14 cellular contexts compared by ENCODE assay signal in genomic region chr22:20032407-20032991, GRCh38. TPM values are rescaled to one million over a fixed set of nuclear protein-coding genes. Genes with fewer than 3 reads are reported as not detected.
A peak's percentile ranks its signal among the peaks of the same experiment; 100 is the strongest.
DNase-seq lines count a peak whose midpoint lies in the region; ATAC-seq and TF ChIP-seq lines count a peak whose summit lies in the region.
"Had no signal": no experiment of that assay in that cellular context is flagged by ENCODE, and none has a peak within 500 bp of the region (broad histone marks: within the 10 kb centered on the region; RNA-seq: fewer than 3 reads in every experiment).

No MANE protein-coding gene starts in this region.

- no peak for DNase-seq in CD4-positive, alpha-beta memory T cell
- peak; percentile 57 for DNase-seq in RWPE2 (ENCODE audit: low spot score)
- no peak for DNase-seq in right cardiac atrium
- no peak for DNase-seq in spleen
- no peak for DNase-seq in cerebellum (ENCODE audit: low spot score)
- DNase-seq in NCI-H2196 (lab: John Stamatoyannopoulos, UW; ENCODE audit: unreplicated experiment): no peak
- DNase-seq: GF-D8, IMR-90 had no signal

- H3K9me3 Mint-ChIP-seq in CD4-positive, alpha-beta memory T cell: no peaks in the 10 kb centered on the region
- H3K9me3 Mint-ChIP-seq: nephron had no signal

- no peak for ATAC-seq in RWPE2 (ENCODE audit: low read depth)
- ATAC-seq in right cardiac atrium: peak; percentile 6 to 8
- ATAC-seq in HG02981 (IDR thresholded peaks at IDR 0.05; ENCODE audit: unreplicated experiment): no peak
- no peak for ATAC-seq in HG02571 (IDR thresholded peaks at IDR 0.05; ENCODE audit: unreplicated experiment)
- ATAC-seq: Panc1 had no signal

- peaks cover 36% of the 10 kb centered on the region for H3K4me1 ChIP-seq in CD4-positive, alpha-beta memory T cell (ENCODE audit: insufficient read depth, low read length)
- H3K4me1 ChIP-seq in RWPE2 (ENCODE audit: insufficient read depth, poor library complexity, severe bottlenecking) (peaks cover 7% of the 10 kb centered on the region), right cardiac atrium (ENCODE audit: control insufficient read depth, insufficient read depth, low read length) (peaks cover 28% of the 10 kb centered on the region), spleen (peaks cover 15 to 92% (median 78%) of the 10 kb centered on the region in 6 donors)

- POLR2A ChIA-PET in CD4-positive, alpha-beta memory T cell (lab: Charles Lee; ENCODE audit: partially characterized antibody): interaction anchor here (1.3 kb wide), 2 partner anchors 10 to 17 kb away, joined by 3 read pairs; no protein-coding TSS in a partner anchor

- intact Hi-C loops in CD4-positive, alpha-beta memory T cell (cut with micrococcal nuclease): no loop called here
- intact Hi-C loops in right cardiac atrium (cut with DNase I): no loop called here
- intact Hi-C loops in spleen (cut with DNase I; ENCODE audit: low total_unique reads): no loop called here

- no peaks in the 10 kb centered on the region for H3K9me3 ChIP-seq in CD4-positive, alpha-beta memory T cell (ENCODE audit: control insufficient read depth in 1 of 2, low read length in 2 of 2)
- no peaks in the 10 kb centered on the region for H3K9me3 ChIP-seq in RWPE2 (ENCODE audit: severe bottlenecking)
- no peaks in the 10 kb centered on the region for H3K9me3 ChIP-seq in right cardiac atrium (ENCODE audit: control insufficient read depth, low read length)
- peaks cover 0 to 8% (median 0%) of the 10 kb centered on the region in 8 donors for H3K9me3 ChIP-seq in spleen
- H3K9me3 ChIP-seq: colonic mucosa had no signal

- no peaks in the 10 kb centered on the region for H3K27me3 Mint-ChIP-seq in CD4-positive, alpha-beta memory T cell

- peaks cover 13% of the 10 kb centered on the region for H3K36me3 ChIP-seq in CD4-positive, alpha-beta memory T cell (ENCODE audit: insufficient read depth, low read length)
- H3K36me3 ChIP-seq in RWPE2 (ENCODE audit: low read depth) (0 out of 2 replicates have a peak, but pooled peaks cover 3% of the 10 kb centered on the region), spleen (peaks cover 0 to 64% (median 7%) of the 10 kb centered on the region in 6 donors)
- H3K36me3 ChIP-seq: colonic mucosa had no signal

- H3K4me1 Mint-ChIP-seq in CD4-positive, alpha-beta memory T cell: peaks cover 21 to 43% (median 29%) of the 10 kb centered on the region in 4 donors
- H3K4me1 Mint-ChIP-seq: nephron had no signal

- no peak for TF ChIP-seq POLR2A in spleen (IDR thresholded peaks at IDR 0.05)

- H3K27ac ChIP-seq in CD4-positive, alpha-beta memory T cell (ENCODE audit: low read depth, low read length): peak overlapping the region; percentile 24
- H3K27ac ChIP-seq in RWPE2 (ENCODE audit: poor library complexity, severe bottlenecking) (no peak overlapping the region), right cardiac atrium (ENCODE audit: low read length) (no peak overlapping the region), spleen (peak overlapping the region in 7 of 8 donors; percentile 29 to 82 (median 76))
- H3K27ac ChIP-seq: colonic mucosa had no signal

- TF ChIP-seq CTCF in RWPE2 (IDR thresholded peaks at IDR 0.05; ENCODE audit: poor library complexity, severe bottlenecking) (no peak), spleen (IDR thresholded peaks at IDR 0.05 in 8 of 11, conservative IDR thresholded peaks at IDR 0.05 in 3 of 11) (no peak)

- H3K4me3 ChIP-seq in CD4-positive, alpha-beta memory T cell (ENCODE audit: low read length in 2 of 2): no peak overlapping the region
- H3K4me3 ChIP-seq in RWPE2 (ENCODE audit: severe bottlenecking) (no peak overlapping the region), right cardiac atrium (ENCODE audit: low read length) (no peak overlapping the region), spleen (no peak overlapping the region)
- H3K4me3 ChIP-seq: colonic mucosa, lung had no signal

- 90% methylated on average over 7 of the region's 7 CpGs for WGBS in right cardiac atrium
- 69 to 91% (median 78%) methylated on average over 5 to 7 of the region's 7 CpGs for WGBS in spleen, 5 donors

- peak overlapping the region in 4 of 8 donors; percentile 29 to 46 (median 36) for H3K4me3 Mint-ChIP-seq in CD4-positive, alpha-beta memory T cell
- H3K4me3 Mint-ChIP-seq: nephron had no signal

- CTCF ChIA-PET in CD4-positive, alpha-beta memory T cell (lab: Charles Lee; ENCODE audit: partially characterized antibody): no interaction called here

- peak overlapping the region in 6 of 7 donors; percentile 49 to 88 (median 79) for H3K27ac Mint-ChIP-seq in CD4-positive, alpha-beta memory T cell
- H3K27ac Mint-ChIP-seq: nephron had no signal

- H3K36me3 Mint-ChIP-seq in CD4-positive, alpha-beta memory T cell: peaks cover 9 to 18% of the 10 kb centered on the region in 2 donors

- H3K27me3 ChIP-seq in CD4-positive, alpha-beta memory T cell (ENCODE audit: insufficient read depth, low read length): no peaks in the 10 kb centered on the region
- no peaks in the 10 kb centered on the region for H3K27me3 ChIP-seq in RWPE2 (ENCODE audit: insufficient read depth, poor library complexity, severe bottlenecking)
- no peaks in the 10 kb centered on the region for H3K27me3 ChIP-seq in right cardiac atrium (ENCODE audit: control insufficient read depth, insufficient read depth)
- H3K27me3 ChIP-seq in spleen (replicated peaks in 1 of 7): no peaks in the 10 kb centered on the region
- H3K27me3 ChIP-seq: colonic mucosa had no signal

RNA-seq across cellular contexts. Expression of gene TANGO2, which starts 11.6 kb away (rescaled TPM):
- 10 to 100 TPM; 50.6 to 51.5 TPM for total RNA-seq in CD4-positive, alpha-beta memory T cell
- 10 to 100 TPM; 40.9 to 43.9 TPM for polyA plus RNA-seq in CD4-positive, alpha-beta memory T cell
- total RNA-seq in right cardiac atrium (10 to 100 TPM; 61.1 to 70.4 (median 67.3) TPM), spleen (10 to 100 TPM; 35.9 to 72.2 (median 57.2) TPM), cerebellum (12.4 TPM)
- polyA plus RNA-seq in right cardiac atrium (64.9 TPM), spleen (10 to 100 TPM; 18.7 to 30.9 (median 21.6) TPM)

RNA-seq across cellular contexts. Expression of gene ARVCF, which starts 15.9 kb away (rescaled TPM):
- 1 to 10 TPM; 3.5 to 4.2 TPM for total RNA-seq in CD4-positive, alpha-beta memory T cell
- polyA plus RNA-seq in CD4-positive, alpha-beta memory T cell: under 1 TPM in 1 of 2 donors, not detected in 1; 0.28 TPM
- total RNA-seq in right cardiac atrium (10 to 100 TPM; 11.1 to 27.4 (median 18.4) TPM), spleen (10 to 100 TPM; 18.1 to 96.7 (median 29.5) TPM), cerebellum (64.5 TPM)
- polyA plus RNA-seq in right cardiac atrium (21.7 TPM), spleen (10 to 100 TPM in 2 of 3 donors, 1 to 10 TPM in 1; 9.4 to 42.5 (median 10.4) TPM)

RNA-seq across cellular contexts. Expression of gene DGCR8, which starts 47.5 kb away (rescaled TPM):
- 10 to 100 TPM; 47.6 to 48.2 TPM for total RNA-seq in CD4-positive, alpha-beta memory T cell
- 1 to 10 TPM; 2.2 to 5.1 TPM for polyA plus RNA-seq in CD4-positive, alpha-beta memory T cell
- 10 to 100 TPM; 15.5 to 18.6 (median 17.0) TPM for total RNA-seq in right cardiac atrium
- polyA plus RNA-seq in right cardiac atrium: 11.2 TPM
- total RNA-seq in spleen: 10 to 100 TPM; 25.1 to 62.7 (median 36.1) TPM
- 10 to 100 TPM in 2 of 3 donors, 1 to 10 TPM in 1; 7.8 to 17.1 (median 14.3) TPM for polyA plus RNA-seq in spleen
- total RNA-seq in cerebellum: 45.4 TPM

Comparison
In these comparisons a context has a peak if more than half of its experiments do, and no peak if none do; other contexts are left out.
1. H3K27ac ChIP-seq: peak in CD4-positive, alpha-beta memory T cell (single experiment) and spleen (7 of 8); none in RWPE2 (single experiment) and right cardiac atrium (single experiment).
2. ATAC-seq: peak in right cardiac atrium (2 of 2); none in RWPE2 (single experiment), HG02981 (single experiment) and HG02571 (single experiment).